Comparison of ENCODE assay signal across 1 cellular context in the genomic region with DNA sequence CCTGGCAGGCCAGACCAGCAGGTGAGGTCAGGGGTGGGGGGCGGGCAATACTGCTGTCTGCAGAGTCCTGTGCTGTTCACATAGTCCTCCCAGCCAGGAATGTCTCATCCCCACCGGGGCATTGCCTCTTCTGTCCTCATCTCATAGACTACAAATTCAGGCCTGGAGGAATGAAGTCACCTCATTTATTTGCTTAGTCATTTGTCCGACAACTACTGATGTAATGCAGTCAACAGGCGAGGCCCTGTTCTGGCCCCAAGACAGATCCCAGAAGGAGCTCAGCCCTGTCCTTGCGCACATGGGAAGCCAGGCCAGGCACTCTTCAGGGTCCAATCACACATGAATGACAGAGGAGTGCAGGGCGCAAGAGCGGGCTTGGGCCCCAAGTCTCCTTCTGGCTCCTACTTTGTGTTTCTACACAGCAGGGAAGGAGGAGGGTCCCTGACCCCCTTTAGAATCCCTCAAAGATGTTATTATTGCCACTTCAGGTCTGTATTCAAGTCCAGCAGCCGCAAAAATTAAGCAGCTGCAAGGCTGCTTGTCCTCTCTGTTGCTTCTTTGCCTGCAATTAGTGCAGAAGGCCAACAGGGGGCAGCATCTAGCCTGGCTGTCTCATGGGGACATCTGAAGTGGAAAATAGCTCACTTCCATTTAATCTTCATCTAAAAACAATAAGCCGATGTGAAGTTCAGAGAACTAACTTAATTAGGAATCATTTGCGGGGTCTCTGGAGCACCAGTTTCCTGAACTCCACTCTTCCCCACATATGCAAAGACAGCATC.
TF ChIP-seq lines count a peak whose summit lies in the region.

No MANE protein-coding gene starts in this region.

TF ChIP-seq in WTC11, 78 proteins besides CTCF, POLR2A, EP300 and RAD21 (continued from another document):
- TF ChIP-seq, protein P1, sequence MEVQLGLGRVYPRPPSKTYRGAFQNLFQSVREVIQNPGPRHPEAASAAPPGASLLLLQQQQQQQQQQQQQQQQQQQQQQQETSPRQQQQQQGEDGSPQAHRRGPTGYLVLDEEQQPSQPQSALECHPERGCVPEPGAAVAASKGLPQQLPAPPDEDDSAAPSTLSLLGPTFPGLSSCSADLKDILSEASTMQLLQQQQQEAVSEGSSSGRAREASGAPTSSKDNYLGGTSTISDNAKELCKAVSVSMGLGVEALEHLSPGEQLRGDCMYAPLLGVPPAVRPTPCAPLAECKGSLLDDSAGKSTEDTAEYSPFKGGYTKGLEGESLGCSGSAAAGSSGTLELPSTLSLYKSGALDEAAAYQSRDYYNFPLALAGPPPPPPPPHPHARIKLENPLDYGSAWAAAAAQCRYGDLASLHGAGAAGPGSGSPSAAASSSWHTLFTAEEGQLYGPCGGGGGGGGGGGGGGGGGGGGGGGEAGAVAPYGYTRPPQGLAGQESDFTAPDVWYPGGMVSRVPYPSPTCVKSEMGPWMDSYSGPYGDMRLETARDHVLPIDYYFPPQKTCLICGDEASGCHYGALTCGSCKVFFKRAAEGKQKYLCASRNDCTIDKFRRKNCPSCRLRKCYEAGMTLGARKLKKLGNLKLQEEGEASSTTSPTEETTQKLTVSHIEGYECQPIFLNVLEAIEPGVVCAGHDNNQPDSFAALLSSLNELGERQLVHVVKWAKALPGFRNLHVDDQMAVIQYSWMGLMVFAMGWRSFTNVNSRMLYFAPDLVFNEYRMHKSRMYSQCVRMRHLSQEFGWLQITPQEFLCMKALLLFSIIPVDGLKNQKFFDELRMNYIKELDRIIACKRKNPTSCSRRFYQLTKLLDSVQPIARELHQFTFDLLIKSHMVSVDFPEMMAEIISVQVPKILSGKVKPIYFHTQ (CRISPR knock-in tag; IDR thresholded peaks at IDR 0.05): no peak
- TF ChIP-seq TEAD4 (CRISPR knock-in tag; IDR thresholded peaks at IDR 0.05) (no peak), ATF1 (CRISPR knock-in tag; IDR thresholded peaks at IDR 0.05) (no peak), TEAD1 (CRISPR knock-in tag; IDR thresholded peaks at IDR 0.05) (no peak), FOXP4 (CRISPR knock-in tag; IDR thresholded peaks at IDR 0.05) (no peak), FOXJ3 (CRISPR knock-in tag; IDR thresholded peaks at IDR 0.05; ENCODE audit: borderline replicate concordance) (no peak), GTF2I (CRISPR knock-in tag; conservative IDR thresholded peaks at IDR 0.05) (no peak), ZNF671 (CRISPR knock-in tag; IDR thresholded peaks at IDR 0.05) (no peak)
- TF ChIP-seq, protein P2, sequence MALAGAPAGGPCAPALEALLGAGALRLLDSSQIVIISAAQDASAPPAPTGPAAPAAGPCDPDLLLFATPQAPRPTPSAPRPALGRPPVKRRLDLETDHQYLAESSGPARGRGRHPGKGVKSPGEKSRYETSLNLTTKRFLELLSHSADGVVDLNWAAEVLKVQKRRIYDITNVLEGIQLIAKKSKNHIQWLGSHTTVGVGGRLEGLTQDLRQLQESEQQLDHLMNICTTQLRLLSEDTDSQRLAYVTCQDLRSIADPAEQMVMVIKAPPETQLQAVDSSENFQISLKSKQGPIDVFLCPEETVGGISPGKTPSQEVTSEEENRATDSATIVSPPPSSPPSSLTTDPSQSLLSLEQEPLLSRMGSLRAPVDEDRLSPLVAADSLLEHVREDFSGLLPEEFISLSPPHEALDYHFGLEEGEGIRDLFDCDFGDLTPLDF (CRISPR knock-in tag; IDR thresholded peaks at IDR 0.05): no peak
TF ChIP-seq in WTC11: peak in this region for 0.
